ENCODE assay signal across 31 cellular contexts in genomic region chr7:117319211-117319610, GRCh38. TPM values are rescaled to one million over a fixed set of nuclear protein-coding genes. Genes with fewer than 3 reads are reported as not detected.
"Had no signal": no experiment of that assay in that cellular context is flagged by ENCODE, and none has a peak within 500 bp of the region (broad histone marks: within the 10 kb centered on the region; RNA-seq: fewer than 3 reads in every experiment).

No MANE protein-coding gene starts in this region.

- H3K36me3 ChIP-seq: adrenal gland, ascending aorta, breast epithelium, gastrocnemius medialis, heart left ventricle had no signal

- H3K9me3 ChIP-seq: adrenal gland, ascending aorta, breast epithelium, gastrocnemius medialis, heart left ventricle had no signal

- H3K27ac ChIP-seq: adrenal gland, ascending aorta, breast epithelium, coronary artery, dorsolateral prefrontal cortex, foreskin keratinocyte, gastrocnemius medialis, heart left ventricle, hepatocyte had no signal

- H3K4me3 ChIP-seq: adrenal gland, ascending aorta, breast epithelium, coronary artery, dorsolateral prefrontal cortex, gastrocnemius medialis, heart left ventricle, hepatocyte had no signal

- DNase-seq: activated CD4-positive, alpha-beta memory T cell treated with anti-CD3 and anti-CD28 coated beads, Interleukin-2, amount 10 ng/mL, durations not matched to agents 7 days and 5 days; activated CD4-positive, alpha-beta T cell treated with anti-CD3 and anti-CD28 coated beads for 36 hours; activated CD4-positive, CD25-positive, alpha-beta regulatory T cell; activated CD4-positive, CD25-positive, alpha-beta regulatory T cell treated with anti-CD3 and anti-CD28 coated beads, Interleukin-2, amount 50 U/mL, for 72 hours; activated CD8-positive, alpha-beta memory T cell treated with anti-CD3 and anti-CD28 coated beads, Interleukin-2, amount 50 U/mL, for 48 hours; activated effector memory CD4-positive, alpha-beta T cell treated with anti-CD3 and anti-CD28 coated beads, Interleukin-2, amount 50 U/mL, for 16 hours; activated naive CD4-positive, alpha-beta T cell treated with anti-CD3 and anti-CD28 coated beads for 36 hours; activated naive CD8-positive, alpha-beta T cell treated with anti-CD3 and anti-CD28 coated beads for 36 hours; activated naive CD8-positive, alpha-beta T cell treated with anti-CD3 and anti-CD28 coated beads, Interleukin-2, amount 50 U/mL, for 24 hours; activated T-cell treated with anti-CD3 and anti-CD28 coated beads for 4 hours; activated T-cell treated with anti-CD3 and anti-CD28 coated beads, Interleukin-2, amount 50 U/mL, for 4 hours; adrenal gland; dorsolateral prefrontal cortex; effector memory CD4-positive, alpha-beta T cell; endodermal cell; foreskin keratinocyte; gastrocnemius medialis; glutamatergic neuron; heart left ventricle; T-cell; T-helper 17 cell; T1000 had no signal

- H3K27me3 ChIP-seq: ascending aorta had no signal

RNA-seq across cellular contexts. Expression of gene WNT2, which starts 3.6 kb away (rescaled TPM):
- total RNA-seq: activated CD4-positive, alpha-beta memory T cell treated with anti-CD3 and anti-CD28 coated beads, Interleukin-2, amount 10 ng/mL, durations not matched to agents 7 days and 5 days; activated CD4-positive, alpha-beta T cell treated with anti-CD3 and anti-CD28 coated beads for 36 hours; activated CD4-positive, alpha-beta T cell treated with anti-CD3 and anti-CD28 coated beads, Interleukin-2, amount 10 ng/mL, durations not matched to agents 24 days and 14 days; activated naive CD4-positive, alpha-beta T cell treated with anti-CD3 and anti-CD28 coated beads for 36 hours; activated naive CD8-positive, alpha-beta T cell treated with anti-CD3 and anti-CD28 coated beads for 36 hours; activated T-cell treated with anti-CD3 and anti-CD28 coated beads, Interleukin-2, amount 50 U/mL, for 4 hours; activated T-helper 1 cell treated with anti-CD3 and anti-CD28 coated beads, Interleukin-12 subunit alpha, Interleukin-12 subunit beta, Interleukin-2, Interleukin-4 antibody, amounts not matched to agents 30 ng/mL and 10 ng/mL and 1 ng/mL, durations not matched to agents 14 hours and 24 hours and 36 hours; activated T-helper 2 cell treated with anti-CD3 and anti-CD28 coated beads, Interferon-gamma antibody, Interleukin-2, Interleukin-4, amounts not matched to agents 10 μg/mL and 5 μg/mL and 100 μg/mL, durations not matched to agents 14 hours and 24 hours and 36 hours; endodermal cell; epithelial cell of proximal tubule; esophagus mucosa; foreskin keratinocyte; gastrocnemius medialis; T-cell; T-helper 17 cell had no signal
- polyA plus RNA-seq: foreskin keratinocyte had no signal
